ENCODE assay signal across 26 cellular contexts in the genomic region with DNA sequence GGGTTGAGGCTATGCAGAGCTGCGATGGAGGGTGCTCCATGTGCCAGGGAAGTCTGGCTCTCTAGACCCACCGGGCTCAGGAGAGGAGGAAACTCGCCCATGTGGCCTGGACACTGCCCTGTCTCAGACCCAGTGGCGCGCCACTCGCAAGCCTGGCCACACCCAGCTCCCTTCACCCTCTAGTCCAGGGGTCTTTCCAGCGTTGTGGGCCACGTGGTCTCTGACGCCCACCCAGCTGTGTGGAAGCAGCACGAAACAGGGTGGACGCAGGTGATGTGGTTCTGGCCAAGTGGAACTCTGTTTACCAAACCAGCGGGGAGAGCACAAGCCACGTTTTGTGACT. TPM values are rescaled to one million over a fixed set of nuclear protein-coding genes. Genes with fewer than 3 reads are reported as not detected.
DNase-seq lines count a peak whose midpoint lies in the region; ATAC-seq, FAIRE-seq and TF ChIP-seq lines count a peak whose summit lies in the region.
"Had no signal": no experiment of that assay in that cellular context is flagged by ENCODE, and none has a peak within 500 bp of the region (broad histone marks: within the 10 kb centered on the region; RNA-seq: fewer than 3 reads in every experiment).

No MANE protein-coding gene starts in this region.

- POLR2A ChIA-PET in GM12878 (lab: Charles Lee): interaction anchor here (0.6 kb wide), 1 partner anchor 257 kb away, joined by 3 read pairs; no protein-coding TSS in a partner anchor

- FAIRE-seq in GM12878 (lab: Jason Lieb, UNC): no peak
- FAIRE-seq: A204.1, GM12891, GM19239 had no signal

- CTCF ChIA-PET in GM12878 (lab: Yijun Ruan, JAX): no interaction called here

- DNase-seq in right cardiac atrium: peak in 2 of 3 donors; percentile 30 to 45
- DNase-seq in left ventricle myocardium superior: no peak
- DNase-seq in GM12878 (ENCODE audit: low read depth, low spot score): no peak
- DNase-seq in coronary artery (ENCODE audit: low spot score): peak; percentile 41
- DNase-seq in osteoblast (ENCODE audit: insufficient read length, low spot score, missing footprints): peak; percentile 69
- no peak for DNase-seq in activated CD4-positive, alpha-beta T cell treated with anti-CD3 and anti-CD28 coated beads for 48 hours
- no peak for DNase-seq in mesenteric fat pad (ENCODE audit: low spot score)
- DNase-seq in upper lobe of right lung: no peak
- DNase-seq: 8988T; ACHN; AML-193; C1 segment of cervical spinal cord; CD4-positive, alpha-beta memory T cell; CD4-positive, CD25-positive, alpha-beta regulatory T cell; CD8-positive, alpha-beta memory T cell; COR-L47; DMS 273 treated with DMSO at 0.1 percent for 48 hours; DMS153; DMS53; DMS79; DND-41; EL; GDM1 had no signal

- no peaks in the 10 kb centered on the region for H4K20me1 ChIP-seq in GM12878 (ENCODE audit: control insufficient read depth, insufficient read depth)
- no peaks in the 10 kb centered on the region for H4K20me1 ChIP-seq in osteoblast (ENCODE audit: insufficient read depth, low read length)

- no peak for TF ChIP-seq EP300 in GM12878 (IDR thresholded peaks at IDR 0.05; ENCODE audit: borderline replicate concordance in 1 of 2, control insufficient read depth in 1 of 2, low read depth in 2 of 2, low read length in 2 of 2)

- RAD21 ChIA-PET in GM12878 (lab: Charles Lee; ENCODE audit: unreplicated experiment): no interaction called here

- peak; percentile 31; the same call in 1 of the 2 replicates for TF ChIP-seq POLR2A in GM12878 (IDR thresholded peaks at IDR 0.05; ENCODE audit: low read depth, low read length)

- no peak for TF ChIP-seq RAD21 in GM12878 (IDR thresholded peaks at IDR 0.05; ENCODE audit: insufficient read depth, low read depth, low read length)

- TF ChIP-seq CTCF in GM12878 (IDR thresholded peaks at IDR 0.05 in 2 of 3, conservative IDR thresholded peaks at IDR 0.05 in 1 of 3; ENCODE audit: control insufficient read depth in 2 of 3, extremely low read depth in 1 of 3, insufficient read depth in 1 of 3, low read depth in 3 of 3, low read length in 3 of 3): no peak
- no peak for TF ChIP-seq CTCF in coronary artery (IDR thresholded peaks at IDR 0.05)
- TF ChIP-seq CTCF in osteoblast (IDR thresholded peaks at IDR 0.05; ENCODE audit: extremely low read depth, low read depth, low read length): no peak
- TF ChIP-seq CTCF in upper lobe of right lung (IDR thresholded peaks at IDR 0.05): no peak

- no peak overlapping the region for H3K4me3 ChIP-seq in right cardiac atrium (ENCODE audit: low read length)
- H3K4me3 ChIP-seq in GM12878: no peak overlapping the region
- H3K4me3 ChIP-seq in coronary artery: no peak overlapping the region
- no peak overlapping the region for H3K4me3 ChIP-seq in osteoblast (ENCODE audit: insufficient read depth, low read length)
- no peak overlapping the region for H3K4me3 ChIP-seq in upper lobe of right lung

- intact Hi-C loops in right cardiac atrium (cut with DNase I): no loop called here
- intact Hi-C loops in left ventricle myocardium superior (cut with micrococcal nuclease): no loop called here
- intact Hi-C loops in GM12878 (cut with micrococcal nuclease; ENCODE audit: unreplicated experiment): no loop called here
- intact Hi-C loops in upper lobe of right lung (cut with DNase I): no loop called here

- no peaks in the 10 kb centered on the region for H3K79me2 ChIP-seq in GM12878 (ENCODE audit: control insufficient read depth, insufficient read depth, low read length)
- no peaks in the 10 kb centered on the region for H3K79me2 ChIP-seq in osteoblast (ENCODE audit: insufficient read depth, low read length)

- BruUV-seq in GM12878 (replicated peaks; lab: Mats Ljungman, UMichigan): no TSS peak

- SMC1A ChIA-PET in GM12878 (lab: Charles Lee; ENCODE audit: uncharacterized antibody, unreplicated experiment): interaction anchor here (0.6 kb wide), 1 partner anchor 64 kb away, joined by 3 read pairs; no protein-coding TSS in a partner anchor

- no peak overlapping the region for H3K9ac ChIP-seq in GM12878 (ENCODE audit: control insufficient read depth, insufficient read depth, low read length)

- ATAC-seq in right cardiac atrium (no peak), left ventricle myocardium superior (no peak), GM12878 (no peak), upper lobe of right lung (no peak)

- H3K4me2 ChIP-seq in GM12878 (ENCODE audit: control insufficient read depth, insufficient read depth): no peak overlapping the region
- no peak overlapping the region for H3K4me2 ChIP-seq in osteoblast (ENCODE audit: insufficient read depth, low read length)

- peaks cover 4% of the 10 kb centered on the region for H3K4me1 ChIP-seq in right cardiac atrium (ENCODE audit: control insufficient read depth, insufficient read depth, low read length)
- H3K4me1 ChIP-seq in GM12878 (ENCODE audit: control insufficient read depth, insufficient read depth, low read length): peaks cover 14% of the 10 kb centered on the region
- H3K4me1 ChIP-seq in osteoblast (ENCODE audit: insufficient read depth, low read length): peaks cover 17% of the 10 kb centered on the region
- peaks cover 7% of the 10 kb centered on the region for H3K4me1 ChIP-seq in upper lobe of right lung

- H3K27me3 ChIP-seq in right cardiac atrium (ENCODE audit: control insufficient read depth, insufficient read depth): no peaks in the 10 kb centered on the region
- no peaks in the 10 kb centered on the region for H3K27me3 ChIP-seq in GM12878 (replicated peaks in 1 of 2; ENCODE audit: control insufficient read depth in 2 of 2, insufficient read depth in 2 of 2, low read length in 1 of 2)
- no peaks in the 10 kb centered on the region for H3K27me3 ChIP-seq in osteoblast (ENCODE audit: insufficient read depth, low read length)
- H3K27me3 ChIP-seq in upper lobe of right lung: no peaks in the 10 kb centered on the region

- peaks cover 7 to 26% of the 10 kb centered on the region in 2 experiments; a peak in 3 of 4 replicates for H3K36me3 ChIP-seq in GM12878 (ENCODE audit: control insufficient read depth in 2 of 2, insufficient read depth in 2 of 2, low read length in 1 of 2)
- H3K36me3 ChIP-seq in osteoblast (ENCODE audit: insufficient read depth, low read length): peaks cover 25% of the 10 kb centered on the region
- peaks cover 70% of the 10 kb centered on the region for H3K36me3 ChIP-seq in upper lobe of right lung

- H2AFZ ChIP-seq in GM12878 (ENCODE audit: control insufficient read depth, low read depth, low read length): no peak overlapping the region
- no peak overlapping the region for H2AFZ ChIP-seq in osteoblast (ENCODE audit: low read length)

- in situ Hi-C loops in GM12878 (cut with MboI): no loop called here

- H3K27ac ChIP-seq in right cardiac atrium (ENCODE audit: low read length): no peak overlapping the region
- H3K27ac ChIP-seq in GM12878 (ENCODE audit: control insufficient read depth, insufficient read depth): no peak overlapping the region
- no peak overlapping the region for H3K27ac ChIP-seq in coronary artery
- H3K27ac ChIP-seq in osteoblast (ENCODE audit: low read depth, low read length): no peak overlapping the region
- H3K27ac ChIP-seq in upper lobe of right lung: no peak overlapping the region

- H3K9me3 ChIP-seq in right cardiac atrium (ENCODE audit: control insufficient read depth, low read length): no peaks in the 10 kb centered on the region
- H3K9me3 ChIP-seq in GM12878 (replicated peaks; ENCODE audit: control insufficient read depth, insufficient read depth, low read length): no peaks in the 10 kb centered on the region
- no peaks in the 10 kb centered on the region for H3K9me3 ChIP-seq in osteoblast (ENCODE audit: low read depth, low read length)
- H3K9me3 ChIP-seq in upper lobe of right lung: no peaks in the 10 kb centered on the region

- 92% methylated on average over 13 of the region's 13 CpGs for WGBS in right cardiac atrium
- 93% methylated on average over 13 of the region's 13 CpGs for WGBS in GM12878 (ENCODE audit: insufficient coverage, insufficient replicate concordance, low lambda C conversion rate, missing lambda C conversion rate)

RNA-seq across cellular contexts. Expression of gene PPIL2, which starts 28.2 kb away (rescaled TPM):
- total RNA-seq in right cardiac atrium: 10 to 100 TPM; 20.4 to 32.0 (median 26.0) TPM
- polyA plus RNA-seq in right cardiac atrium: 22.6 TPM
- 25.7 TPM for total RNA-seq in left ventricle myocardium superior
- 209 and 222 TPM in 2 replicates for total RNA-seq in GM12878 (2013; cell fraction: nucleolus; rRNA removed)
- total RNA-seq in GM12878 (2014; rRNA removed): 27.5 and 32.3 TPM in 2 replicates
- total RNA-seq in GM12878 (2014; rRNA removed; fragmentation: Illumina TruSeq; extraction: Trizol): 27.1 and 29.0 TPM in 2 replicates
- 45.1 and 47.3 TPM in 2 replicates for total RNA-seq in GM12878 (2021)
- 15.9 TPM for polyA plus RNA-seq in GM12878 (2011; ENCODE audit: low read depth)
- 32.4 and 57.0 TPM in 2 replicates for polyA plus RNA-seq in GM12878 (2011; rRNA removed)
- 52.5 and 59.8 TPM in 2 replicates for polyA plus RNA-seq in GM12878 (2011; cell fraction: cytosol; rRNA removed)
- 243 and 264 TPM in 2 replicates for polyA plus RNA-seq in GM12878 (2011; cell fraction: nucleus; rRNA removed)
- 30.2 and 32.0 TPM in 2 replicates for polyA plus RNA-seq in GM12878 (2012)
- polyA plus RNA-seq in GM12878 (2014; fragmentation: Illumina TruSeq; extraction: Trizol): 32.9 and 40.6 TPM in 2 replicates
- polyA plus RNA-seq in GM12878 (2014; fragmentation: Nextera tagmentation; extraction: Ambion mirVana): 1 to 10 TPM; 3.5 to 5.7 TPM
- polyA plus RNA-seq in GM12878 (2014; rRNA removed): 56.8 and 63.5 TPM in 2 replicates
- polyA plus RNA-seq in GM12878 (2016; fragmentation: Nextera tagmentation; extraction: Ambion mirVana): 10 to 100 TPM; 39.4 to 46.7 TPM
- polyA minus RNA-seq in GM12878 (2011; rRNA and poly(A)+ RNA removed): 58.5 and 59.1 TPM in 2 replicates
- 11.9 and 12.9 TPM in 2 replicates for polyA minus RNA-seq in GM12878 (2011; cell fraction: cytosol; rRNA and poly(A)+ RNA removed)
- 64.8 and 107 TPM in 2 replicates for polyA minus RNA-seq in GM12878 (2011; cell fraction: nucleus; rRNA and poly(A)+ RNA removed)
- total RNA-seq in osteoblast: 25.3 and 29.2 TPM in 2 replicates
- 23.6 TPM for total RNA-seq in mesenteric fat pad
- 40.3 TPM for total RNA-seq in upper lobe of right lung

RNA-seq across cellular contexts. Expression of gene YPEL1, which starts 41.6 kb away (rescaled TPM):
- 10 to 100 TPM in 1 of 4 donors, 1 to 10 TPM in 3; 4.7 to 12.5 (median 6.4) TPM for total RNA-seq in right cardiac atrium
- polyA plus RNA-seq in right cardiac atrium: 4.1 TPM
- 3.2 TPM for total RNA-seq in left ventricle myocardium superior
- 3.8 and 4.0 TPM in 2 replicates for total RNA-seq in GM12878 (2013; cell fraction: nucleolus; rRNA removed)
- total RNA-seq in GM12878 (2014; rRNA removed): 0.98 and 5.0 TPM in 2 replicates
- total RNA-seq in GM12878 (2014; rRNA removed; fragmentation: Illumina TruSeq; extraction: Trizol): 0.67 and 0.83 TPM in 2 replicates
- 1.4 and 1.9 TPM in 2 replicates for total RNA-seq in GM12878 (2021)
- 1.2 TPM for polyA plus RNA-seq in GM12878 (2011; ENCODE audit: low read depth)
- polyA plus RNA-seq in GM12878 (2011; rRNA removed): 2.5 and 2.7 TPM in 2 replicates
- polyA plus RNA-seq in GM12878 (2011; cell fraction: cytosol; rRNA removed): 1.4 and 1.5 TPM in 2 replicates
- polyA plus RNA-seq in GM12878 (2011; cell fraction: nucleus; rRNA removed): 1.3 and 1.7 TPM in 2 replicates
- 1.9 and 2.0 TPM in 2 replicates for polyA plus RNA-seq in GM12878 (2012)
- polyA plus RNA-seq in GM12878 (2014; fragmentation: Illumina TruSeq; extraction: Trizol): 0.69 and 0.82 TPM in 2 replicates
- under 1 TPM; 0.13 to 0.21 TPM for polyA plus RNA-seq in GM12878 (2014; fragmentation: Nextera tagmentation; extraction: Ambion mirVana)
- polyA plus RNA-seq in GM12878 (2014; rRNA removed): 1.2 and 1.4 TPM in 2 replicates
- 1 to 10 TPM; 1.7 to 2.4 TPM for polyA plus RNA-seq in GM12878 (2016; fragmentation: Nextera tagmentation; extraction: Ambion mirVana)
- 2.0 and 2.1 TPM in 2 replicates for polyA minus RNA-seq in GM12878 (2011; rRNA and poly(A)+ RNA removed)
- 0.52 and 0.94 TPM in 2 replicates for polyA minus RNA-seq in GM12878 (2011; cell fraction: cytosol; rRNA and poly(A)+ RNA removed)
- 0.67 and 1.1 TPM in 2 replicates for polyA minus RNA-seq in GM12878 (2011; cell fraction: nucleus; rRNA and poly(A)+ RNA removed)
- 1.8 and 2.2 TPM in 2 replicates for total RNA-seq in osteoblast
- total RNA-seq in mesenteric fat pad: 2.2 TPM
- total RNA-seq in upper lobe of right lung: 6.7 TPM

RNA-seq across cellular contexts. Expression of gene SDF2L1, which starts 51.9 kb away (rescaled TPM):
- total RNA-seq in right cardiac atrium (10 to 100 TPM; 14.4 to 37.5 (median 33.4) TPM), left ventricle myocardium superior (17.9 TPM), GM12878 (2014; rRNA removed) (70.2 and 109 TPM in 2 replicates), GM12878 (2014; rRNA removed; fragmentation: Illumina TruSeq; extraction: Trizol) (12.9 and 17.1 TPM in 2 replicates), GM12878 (2021) (81.4 and 90.1 TPM in 2 replicates), osteoblast (10.5 and 13.3 TPM in 2 replicates), mesenteric fat pad (31.6 TPM), upper lobe of right lung (41.3 TPM)
- polyA plus RNA-seq in right cardiac atrium (35.9 TPM), GM12878 (2011; rRNA removed) (8.8 and 20.8 TPM in 2 replicates), GM12878 (2014; fragmentation: Illumina TruSeq; extraction: Trizol) (0.33 and 3.9 TPM in 2 replicates), GM12878 (2014; fragmentation: Nextera tagmentation; extraction: Ambion mirVana) (10 to 100 TPM in 1 of 2 experiments, 1 to 10 TPM in 1; 3.0 to 17.8 TPM), GM12878 (2014; rRNA removed) (97.9 and 134 TPM in 2 replicates), GM12878 (2016; fragmentation: Nextera tagmentation; extraction: Ambion mirVana) (100 to 1,000 TPM; 191 to 214 TPM)
- 3.6 and 5.4 TPM in 2 replicates for total RNA-seq in GM12878 (2013; cell fraction: nucleolus; rRNA removed)
- polyA plus RNA-seq in GM12878 (2011; ENCODE audit: low read depth): 15.5 TPM
- 29.8 and 63.0 TPM in 2 replicates for polyA plus RNA-seq in GM12878 (2011; cell fraction: cytosol; rRNA removed)
- polyA plus RNA-seq in GM12878 (2011; cell fraction: nucleus; rRNA removed): 16.4 and 22.6 TPM in 2 replicates
- 49.9 and 87.0 TPM in 2 replicates for polyA plus RNA-seq in GM12878 (2012)
- polyA minus RNA-seq in GM12878 (2011; rRNA and poly(A)+ RNA removed): 14.3 and 25.4 TPM in 2 replicates
- polyA minus RNA-seq in GM12878 (2011; cell fraction: cytosol; rRNA and poly(A)+ RNA removed): 12.2 and 12.8 TPM in 2 replicates
- 4.4 and 8.3 TPM in 2 replicates for polyA minus RNA-seq in GM12878 (2011; cell fraction: nucleus; rRNA and poly(A)+ RNA removed)

Comparison
In these comparisons a context has a peak if more than half of its experiments do, and no peak if none do; other contexts are left out.
1. DNase-seq: peak in right cardiac atrium (2 of 3), coronary artery (single experiment) and osteoblast (single experiment); none in left ventricle myocardium superior (single experiment), GM12878 (single experiment), activated CD4-positive, alpha-beta T cell treated with anti-CD3 and anti-CD28 coated beads for 48 hours (single experiment), mesenteric fat pad (single experiment) and upper lobe of right lung (single experiment).